In the genomic region with DNA sequence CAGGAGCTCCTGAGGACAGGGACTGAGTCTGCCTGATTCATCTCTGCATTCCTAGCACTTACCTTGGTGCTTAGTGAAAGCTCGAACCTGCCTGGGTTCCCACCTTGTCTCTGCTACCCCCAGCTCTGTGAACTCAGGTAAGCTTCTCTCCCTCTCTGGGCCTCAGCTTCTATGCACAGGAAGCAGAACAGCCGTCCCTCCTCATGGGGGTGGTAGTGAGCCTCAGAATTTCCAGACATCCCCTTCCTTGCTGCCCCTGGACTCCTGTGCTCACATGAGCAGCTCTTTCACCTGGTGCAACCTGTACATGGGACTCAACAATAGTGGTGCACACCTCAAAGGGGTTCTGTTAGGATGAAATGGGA, we compare ENCODE assay signal across 9 cellular contexts. TPM values are rescaled to one million over a fixed set of nuclear protein-coding genes. Genes with fewer than 3 reads are reported as not detected.
DNase-seq lines count a peak whose midpoint lies in the region; ATAC-seq and TF ChIP-seq lines count a peak whose summit lies in the region.
"Had no signal": no experiment of that assay in that cellular context is flagged by ENCODE, and none has a peak within 500 bp of the region (broad histone marks: within the 10 kb centered on the region; RNA-seq: fewer than 3 reads in every experiment).

No MANE protein-coding gene starts in this region.

- H3K9me3 ChIP-seq in hepatocyte (ENCODE audit: low read depth) (no peaks in the 10 kb centered on the region), stomach (peaks cover 0 to 10% (median 0%) of the 10 kb centered on the region in 4 donors)

- 85% methylated on average over 2 of the region's 2 CpGs for WGBS in hepatocyte (ENCODE audit: low lambda C conversion rate, missing lambda C conversion rate)
- 77 to 92% (median 81%) methylated on average over 2 of the region's 2 CpGs for WGBS in stomach, 5 donors

- no peaks in the 10 kb centered on the region for H3K36me3 Mint-ChIP-seq in activated CD4-positive, alpha-beta memory T cell treated with anti-CD3 and anti-CD28 coated beads for 36 hours

- no peak for TF ChIP-seq EP300 in stomach (IDR thresholded peaks at IDR 0.05)

- H4K20me1 ChIP-seq in hepatocyte (ENCODE audit: insufficient read depth, poor library complexity, severe bottlenecking) = no peaks in the 10 kb centered on the region

- H3K9me2 ChIP-seq in hepatocyte (replicated peaks; ENCODE audit: insufficient read depth) = no peaks in the 10 kb centered on the region

- no peak overlapping the region for H3K27ac Mint-ChIP-seq in activated CD4-positive, alpha-beta memory T cell treated with anti-CD3 and anti-CD28 coated beads for 36 hours

- intact Hi-C loops in activated CD4-positive, alpha-beta memory T cell treated with anti-CD3 and anti-CD28 coated beads for 36 hours (cut with micrococcal nuclease) = no loop called here
- intact Hi-C loops in stomach (cut with DNase I; ENCODE audit: low total_unique reads) = no loop called here

- no peak overlapping the region for H3K4me3 Mint-ChIP-seq in activated CD4-positive, alpha-beta memory T cell treated with anti-CD3 and anti-CD28 coated beads for 36 hours

- no peak for ATAC-seq in GM19328 (IDR thresholded peaks at IDR 0.05; ENCODE audit: unreplicated experiment)

- POLR2A ChIA-PET in activated CD4-positive, alpha-beta memory T cell treated with anti-CD3 and anti-CD28 coated beads for 36 hours (lab: Charles Lee) = no interaction called here

- no peak overlapping the region for H2AFZ ChIP-seq in hepatocyte

- H3K79me2 ChIP-seq in hepatocyte = no peaks in the 10 kb centered on the region

- H3K27ac ChIP-seq in hepatocyte = no peak overlapping the region
- H3K27ac ChIP-seq in stomach = peak overlapping the region in 4 of 5 donors; percentile 11 to 80 (median 55)

- no peaks in the 10 kb centered on the region for H3K4me1 Mint-ChIP-seq in activated CD4-positive, alpha-beta memory T cell treated with anti-CD3 and anti-CD28 coated beads for 36 hours (ENCODE audit: low read depth)

- H3K4me3 ChIP-seq in hepatocyte (no peak overlapping the region), stomach (no peak overlapping the region)

- H3K9me3 Mint-ChIP-seq in activated CD4-positive, alpha-beta memory T cell treated with anti-CD3 and anti-CD28 coated beads for 36 hours = no peaks in the 10 kb centered on the region

- in situ Hi-C loops in GM13977 (cut with MboI; ENCODE audit: low pct_unique_long_range_greater_than_20kb, low sequenced_read_pairs, unreplicated experiment) = no loop called here

- DNase-seq in GM13977 (ENCODE audit: low spot score) (no peak), hepatocyte (ENCODE audit: low spot score) (no peak), stomach (peak; percentile 22), GM19240 (ENCODE audit: insufficient read length, low spot score) (no peak), NCI-H2029 (lab: John Stamatoyannopoulos, UW) (no peak)
- DNase-seq in activated CD4-positive, alpha-beta memory T cell treated with anti-CD3 and anti-CD28 coated beads for 36 hours = peak; percentile 9
- DNase-seq: NCI-H1105 had no signal

- H3K27me3 Mint-ChIP-seq in activated CD4-positive, alpha-beta memory T cell treated with anti-CD3 and anti-CD28 coated beads for 36 hours = no peaks in the 10 kb centered on the region

- H3K36me3 ChIP-seq in hepatocyte (replicated peaks; ENCODE audit: insufficient read depth, low read depth) (no peaks in the 10 kb centered on the region), stomach (no peaks in the 10 kb centered on the region)

- H3K27me3 ChIP-seq in hepatocyte = no peaks in the 10 kb centered on the region
- no peaks in the 10 kb centered on the region for H3K27me3 ChIP-seq in stomach

- peak; percentile 37 for TF ChIP-seq CTCF in GM13977 (IDR thresholded peaks at IDR 0.05; ENCODE audit: extremely low read depth, insufficient read depth, missing control alignments)
- peak; percentile 16 for TF ChIP-seq CTCF in hepatocyte (IDR thresholded peaks at IDR 0.05; ENCODE audit: poor library complexity)
- TF ChIP-seq CTCF in stomach (IDR thresholded peaks at IDR 0.05) = no peak

- TF ChIP-seq POLR2A in stomach (IDR thresholded peaks at IDR 0.05) = no peak

- H3K4me1 ChIP-seq in hepatocyte (ENCODE audit: insufficient read depth) (peaks cover 14% of the 10 kb centered on the region), stomach (peaks cover 13 to 32% (median 25%) of the 10 kb centered on the region in 4 donors)

- CTCF ChIA-PET in activated CD4-positive, alpha-beta memory T cell treated with anti-CD3 and anti-CD28 coated beads for 36 hours (lab: Charles Lee) = no interaction called here

- no peak overlapping the region for H3K4me2 ChIP-seq in hepatocyte

RNA-seq across cellular contexts. Expression of a gene that starts 50.8 kb away (rescaled TPM):
- total RNA-seq in activated CD4-positive, alpha-beta memory T cell treated with anti-CD3 and anti-CD28 coated beads for 36 hours = not detected
- total RNA-seq in hepatocyte = 17.7 and 19.4 TPM in 2 replicates
- 34.9 and 39.4 TPM in 2 replicates for polyA plus RNA-seq in hepatocyte
- 10 to 100 TPM; 15.6 to 26.8 (median 24.6) TPM for total RNA-seq in stomach
- 1 to 10 TPM; 6.6 to 9.9 (median 7.9) TPM for polyA plus RNA-seq in stomach
- polyA plus RNA-seq: neural cell had no signal

Comparison
In these comparisons a context has a peak if more than half of its experiments do, and no peak if none do; other contexts are left out.
1. DNase-seq: peak in activated CD4-positive, alpha-beta memory T cell treated with anti-CD3 and anti-CD28 coated beads for 36 hours (single experiment) and stomach (single experiment); none in GM13977 (single experiment), hepatocyte (single experiment), GM19240 (single experiment) and NCI-H2029 (single experiment).
2. CTCF ChIP-seq: peak in GM13977 (single experiment) and hepatocyte (single experiment); none in stomach (0 of 7).
3. RNA of a gene that starts 50.8 kb away (total RNA-seq): 15.6 to 26.8 TPM in stomach and 17.7 to 19.4 TPM in hepatocyte; not detected in activated CD4-positive, alpha-beta memory T cell treated with anti-CD3 and anti-CD28 coated beads for 36 hours; every median in the first group is over 10 times any median in the second.